Comparison of ENCODE assay signal across 1 cellular context in genomic region chr3:133661454-133662255, GRCh38.
A peak's percentile ranks its signal among the peaks of the same experiment; 100 is the strongest.
TF ChIP-seq lines count a peak whose summit lies in the region.

TOPBP1 (minus strand) TSS chr3:133661941; CDS start chr3:133661127, 814 bp downstream.

TF ChIP-seq in HepG2, 621 proteins besides CTCF, POLR2A, EP300 and RAD21 (continued from another document and continues in another):
- TF ChIP-seq ZNF362 (CRISPR knock-in tag; IDR thresholded peaks at IDR 0.05; ENCODE audit: borderline replicate concordance) (peak; percentile 25; the same call in 1 of the 2 replicates), MXD3 (CRISPR knock-in tag; IDR thresholded peaks at IDR 0.05) (peak; percentile 54), ZNF543 (CRISPR knock-in tag; IDR thresholded peaks at IDR 0.05) (peak; percentile 86; the same call in 1 of the 2 replicates), PRMT3 (CRISPR knock-in tag; IDR thresholded peaks at IDR 0.05; ENCODE audit: borderline replicate concordance, low read depth) (no peak), IRF2 (CRISPR knock-in tag; IDR thresholded peaks at IDR 0.05) (peak; percentile 63; the same call in 1 of the 2 replicates), ATF2 (CRISPR knock-in tag; IDR thresholded peaks at IDR 0.05) (peak; percentile 86), ZC3H4 (CRISPR knock-in tag; IDR thresholded peaks at IDR 0.05; ENCODE audit: borderline replicate concordance) (no peak), SCMH1 (CRISPR knock-in tag; IDR thresholded peaks at IDR 0.05; ENCODE audit: borderline replicate concordance) (no peak), SETDB1 (CRISPR knock-in tag; IDR thresholded peaks at IDR 0.05; ENCODE audit: borderline replicate concordance) (no peak), HIC2 (CRISPR knock-in tag; IDR thresholded peaks at IDR 0.05; ENCODE audit: low read depth) (no peak), TAF1 (CRISPR knock-in tag; IDR thresholded peaks at IDR 0.05) (peak; percentile 63), TGIF2 (CRISPR knock-in tag; IDR thresholded peaks at IDR 0.05) (peak; percentile 99), SAP130 (CRISPR knock-in tag; IDR thresholded peaks at IDR 0.05; ENCODE audit: low read depth) (peak; percentile 99), ZNF660 (CRISPR knock-in tag; IDR thresholded peaks at IDR 0.05; ENCODE audit: borderline replicate concordance, low read depth) (no peak), ZNF619 (CRISPR knock-in tag; IDR thresholded peaks at IDR 0.05) (no peak), ZNF746 (CRISPR knock-in tag; IDR thresholded peaks at IDR 0.05) (no peak), FOXA3 (CRISPR knock-in tag; IDR thresholded peaks at IDR 0.05) (peak; percentile 23; the same call in 1 of the 2 replicates), ZNF589 (CRISPR knock-in tag; conservative IDR thresholded peaks at IDR 0.05) (0 out of 2 replicates have a peak, but pooled peaks have one; percentile 34), ZSCAN5A (CRISPR knock-in tag; IDR thresholded peaks at IDR 0.05; ENCODE audit: borderline replicate concordance) (peak; percentile 65; the same call in 1 of the 2 replicates), ZNF784 (CRISPR knock-in tag; IDR thresholded peaks at IDR 0.05; ENCODE audit: borderline replicate concordance) (peak; percentile 85), FUBP1 (CRISPR knock-in tag; IDR thresholded peaks at IDR 0.05; ENCODE audit: borderline replicate concordance) (no peak), NR2F6 (IDR thresholded peaks at IDR 0.05) (0 out of 2 replicates have a peak, but pooled peaks have one; percentile 11), NR2F6 (CRISPR knock-in tag; IDR thresholded peaks at IDR 0.05) (no peak), PRDM4 (CRISPR knock-in tag; IDR thresholded peaks at IDR 0.05; ENCODE audit: borderline replicate concordance) (no peak), PTBP1 (IDR thresholded peaks at IDR 0.05; ENCODE audit: low read depth, low read length, poor library complexity, severe bottlenecking) (peak; percentile 42), ZSCAN12 (CRISPR knock-in tag; IDR thresholded peaks at IDR 0.05) (0 out of 2 replicates have a peak, but pooled peaks have one; percentile 24), ZNF780A (CRISPR knock-in tag; IDR thresholded peaks at IDR 0.05) (peak; percentile 57; the same call in 1 of the 2 replicates), ATF1 (CRISPR knock-in tag; IDR thresholded peaks at IDR 0.05) (peak; percentile 68), MLX (CRISPR knock-in tag; IDR thresholded peaks at IDR 0.05) (0 out of 2 replicates have a peak, but pooled peaks have one; percentile 12), TOPORS (CRISPR knock-in tag; IDR thresholded peaks at IDR 0.05) (0 out of 2 replicates have a peak, but pooled peaks have one; percentile 61), ZBTB46 (CRISPR knock-in tag; IDR thresholded peaks at IDR 0.05; ENCODE audit: borderline replicate concordance) (peak; percentile 45; the same call in 1 of the 2 replicates), ZNF280B (CRISPR knock-in tag; IDR thresholded peaks at IDR 0.05; ENCODE audit: borderline replicate concordance) (peak; percentile 67; the same call in 1 of the 2 replicates), MBD4 (IDR thresholded peaks at IDR 0.05; ENCODE audit: borderline replicate concordance, low read length) (no peak), NCOA1 (CRISPR knock-in tag; IDR thresholded peaks at IDR 0.05) (0 out of 2 replicates have a peak, but pooled peaks have one; percentile 50), YEATS4 (CRISPR knock-in tag; IDR thresholded peaks at IDR 0.05; ENCODE audit: borderline replicate concordance) (0 out of 2 replicates have a peak, but pooled peaks have one; percentile 39), ZBTB4 (CRISPR knock-in tag; IDR thresholded peaks at IDR 0.05; ENCODE audit: borderline replicate concordance) (no peak), ATRX (CRISPR knock-in tag; IDR thresholded peaks at IDR 0.05; ENCODE audit: borderline replicate concordance) (no peak), ZNF788 (CRISPR knock-in tag; IDR thresholded peaks at IDR 0.05; ENCODE audit: borderline replicate concordance) (peak; percentile 48; the same call in 1 of the 2 replicates)
